1 cellular context compared by ENCODE assay signal in genomic region chr17:80453980-80454556, GRCh38.
TF ChIP-seq lines count a peak whose summit lies in the region.

No MANE protein-coding gene starts in this region.

TF ChIP-seq in HepG2, 621 proteins besides CTCF, POLR2A, EP300 and RAD21 (continued from another document and continues in another):
- TF ChIP-seq, protein P1, sequence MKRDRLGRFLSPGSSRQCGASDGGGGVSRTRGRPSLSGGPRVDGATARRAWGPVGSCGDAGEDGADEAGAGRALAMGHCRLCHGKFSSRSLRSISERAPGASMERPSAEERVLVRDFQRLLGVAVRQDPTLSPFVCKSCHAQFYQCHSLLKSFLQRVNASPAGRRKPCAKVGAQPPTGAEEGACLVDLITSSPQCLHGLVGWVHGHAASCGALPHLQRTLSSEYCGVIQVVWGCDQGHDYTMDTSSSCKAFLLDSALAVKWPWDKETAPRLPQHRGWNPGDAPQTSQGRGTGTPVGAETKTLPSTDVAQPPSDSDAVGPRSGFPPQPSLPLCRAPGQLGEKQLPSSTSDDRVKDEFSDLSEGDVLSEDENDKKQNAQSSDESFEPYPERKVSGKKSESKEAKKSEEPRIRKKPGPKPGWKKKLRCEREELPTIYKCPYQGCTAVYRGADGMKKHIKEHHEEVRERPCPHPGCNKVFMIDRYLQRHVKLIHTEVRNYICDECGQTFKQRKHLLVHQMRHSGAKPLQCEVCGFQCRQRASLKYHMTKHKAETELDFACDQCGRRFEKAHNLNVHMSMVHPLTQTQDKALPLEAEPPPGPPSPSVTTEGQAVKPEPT (CRISPR knock-in tag; IDR thresholded peaks at IDR 0.05; ENCODE audit: low read depth), result peak; percentile 14; the same call in 1 of the 2 replicates
- TF ChIP-seq ZNF703 (CRISPR knock-in tag; IDR thresholded peaks at IDR 0.05; ENCODE audit: borderline replicate concordance) (peak; percentile 92; the same call in 1 of the 2 replicates), MAFG (CRISPR knock-in tag; IDR thresholded peaks at IDR 0.05) (peak; percentile 77; the same call in 1 of the 2 replicates), ZNF121 (CRISPR knock-in tag; IDR thresholded peaks at IDR 0.05) (no peak), RFX3 (CRISPR knock-in tag; IDR thresholded peaks at IDR 0.05) (0 out of 2 replicates have a peak, but pooled peaks have one; percentile 11), NCOA1 (CRISPR knock-in tag; IDR thresholded peaks at IDR 0.05) (peak; percentile 77; the same call in 1 of the 2 replicates), EHMT2 (IDR thresholded peaks at IDR 0.05; ENCODE audit: borderline replicate concordance, low read depth, low read length) (peak; percentile 49; the same call in 1 of the 2 replicates), RBM39 (IDR thresholded peaks at IDR 0.05; ENCODE audit: low read depth, low read length, poor library complexity, severe bottlenecking) (peak; percentile 23), ZNF296 (CRISPR knock-in tag; conservative IDR thresholded peaks at IDR 0.05) (no peak), ZNF572 (CRISPR knock-in tag; IDR thresholded peaks at IDR 0.05) (peak; percentile 27; the same call in 1 of the 2 replicates), ZNF772 (CRISPR knock-in tag; IDR thresholded peaks at IDR 0.05) (peak; percentile 65; the same call in 1 of the 2 replicates), ZFP90 (CRISPR knock-in tag; IDR thresholded peaks at IDR 0.05; ENCODE audit: borderline replicate concordance) (peak; percentile 46; the same call in 1 of the 2 replicates), RXRB (CRISPR knock-in tag; IDR thresholded peaks at IDR 0.05; ENCODE audit: borderline replicate concordance) (peak; percentile 23; the same call in 1 of the 2 replicates), ZNF558 (CRISPR knock-in tag; IDR thresholded peaks at IDR 0.05; ENCODE audit: borderline replicate concordance) (0 out of 2 replicates have a peak, but pooled peaks have one; percentile 46), ZNF30 (CRISPR knock-in tag; IDR thresholded peaks at IDR 0.05) (peak; percentile 97), PTBP1 (IDR thresholded peaks at IDR 0.05; ENCODE audit: low read depth, low read length, poor library complexity, severe bottlenecking) (peak; percentile 26), ZBTB14 (CRISPR knock-in tag; IDR thresholded peaks at IDR 0.05) (0 out of 2 replicates have a peak, but pooled peaks have one; percentile 31), ZNF451 (CRISPR knock-in tag; IDR thresholded peaks at IDR 0.05) (0 out of 2 replicates have a peak, but pooled peaks have one; percentile 9), ZNF746 (CRISPR knock-in tag; IDR thresholded peaks at IDR 0.05) (peak; percentile 70; the same call in 1 of the 2 replicates), NCOA2 (CRISPR knock-in tag; IDR thresholded peaks at IDR 0.05) (0 out of 2 replicates have a peak, but pooled peaks have one; percentile 9), KDM6A (CRISPR knock-in tag; IDR thresholded peaks at IDR 0.05; ENCODE audit: low read depth) (0 out of 2 replicates have a peak, but pooled peaks have one; percentile 10), E2F2 (CRISPR knock-in tag; IDR thresholded peaks at IDR 0.05; ENCODE audit: borderline replicate concordance) (0 out of 2 replicates have a peak, but pooled peaks have one; percentile 48), ZNF432 (CRISPR knock-in tag; IDR thresholded peaks at IDR 0.05; ENCODE audit: borderline replicate concordance) (0 out of 2 replicates have a peak, but pooled peaks have one; percentile 27), NAIF1 (CRISPR knock-in tag; IDR thresholded peaks at IDR 0.05; ENCODE audit: borderline replicate concordance) (no peak), JUNB (CRISPR knock-in tag; IDR thresholded peaks at IDR 0.05; ENCODE audit: borderline replicate concordance) (peak; percentile 27; the same call in 1 of the 2 replicates), SIN3B (IDR thresholded peaks at IDR 0.05; ENCODE audit: low read length) (0 out of 2 replicates have a peak, but pooled peaks have one; percentile 4), RBM22 (optimal IDR thresholded peaks at IDR 0.05; ENCODE audit: low read length) (peak; percentile 77), MYNN (CRISPR knock-in tag; IDR thresholded peaks at IDR 0.05; ENCODE audit: low read depth) (no peak), AHR (CRISPR knock-in tag; IDR thresholded peaks at IDR 0.05) (0 out of 2 replicates have a peak, but pooled peaks have one; percentile 0), ZMYM3 (CRISPR knock-in tag; IDR thresholded peaks at IDR 0.05) (peak; percentile 100), ZBTB7B (CRISPR knock-in tag; IDR thresholded peaks at IDR 0.05) (0 out of 2 replicates have a peak, but pooled peaks have one; percentile 35), ZNF589 (CRISPR knock-in tag; conservative IDR thresholded peaks at IDR 0.05) (peak; percentile 37; the same call in 1 of the 2 replicates), ZSCAN25 (CRISPR knock-in tag; IDR thresholded peaks at IDR 0.05) (no peak), ZNF780A (CRISPR knock-in tag; IDR thresholded peaks at IDR 0.05) (peak; percentile 45; the same call in 1 of the 2 replicates), ZC3H4 (CRISPR knock-in tag; IDR thresholded peaks at IDR 0.05; ENCODE audit: borderline replicate concordance) (peak; percentile 97; the same call in 1 of the 2 replicates), ZNF329 (CRISPR knock-in tag; IDR thresholded peaks at IDR 0.05; ENCODE audit: low read depth) (0 out of 2 replicates have a peak, but pooled peaks have one; percentile 19), ZNF672 (CRISPR knock-in tag; IDR thresholded peaks at IDR 0.05) (0 out of 2 replicates have a peak, but pooled peaks have one; percentile 18)
- TF ChIP-seq, protein P2, sequence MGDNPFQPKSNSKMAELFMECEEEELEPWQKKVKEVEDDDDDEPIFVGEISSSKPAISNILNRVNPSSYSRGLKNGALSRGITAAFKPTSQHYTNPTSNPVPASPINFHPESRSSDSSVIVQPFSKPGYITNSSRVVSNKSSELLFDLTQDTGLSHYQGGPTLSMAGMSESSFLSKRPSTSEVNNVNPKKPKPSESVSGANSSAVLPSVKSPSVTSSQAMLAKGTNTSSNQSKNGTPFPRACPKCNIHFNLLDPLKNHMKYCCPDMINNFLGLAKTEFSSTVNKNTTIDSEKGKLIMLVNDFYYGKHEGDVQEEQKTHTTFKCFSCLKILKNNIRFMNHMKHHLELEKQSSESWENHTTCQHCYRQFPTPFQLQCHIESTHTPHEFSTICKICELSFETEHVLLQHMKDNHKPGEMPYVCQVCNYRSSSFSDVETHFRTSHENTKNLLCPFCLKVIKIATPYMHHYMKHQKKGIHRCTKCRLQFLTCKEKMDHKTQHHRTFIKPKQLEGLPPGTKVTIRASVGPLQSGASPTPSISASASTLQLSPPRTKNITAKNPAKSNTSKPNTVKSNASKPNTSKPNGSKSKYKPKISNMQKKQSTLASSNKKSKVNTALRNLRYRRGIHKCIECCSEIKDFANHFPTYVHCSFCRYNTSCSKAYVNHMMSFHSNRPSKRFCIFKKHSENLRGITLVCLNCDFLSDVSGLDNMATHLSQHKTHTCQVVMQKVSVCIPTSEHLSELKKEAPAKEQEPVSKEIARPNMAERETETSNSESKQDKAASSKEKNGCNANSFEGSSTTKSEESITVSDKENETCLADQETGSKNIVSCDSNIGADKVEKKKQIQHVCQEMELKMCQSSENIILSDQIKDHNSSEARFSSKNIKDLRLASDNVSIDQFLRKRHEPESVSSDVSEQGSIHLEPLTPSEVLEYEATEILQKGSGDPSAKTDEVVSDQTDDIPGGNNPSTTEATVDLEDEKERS (CRISPR knock-in tag; IDR thresholded peaks at IDR 0.05), result peak; percentile 90
- TF ChIP-seq, protein P3, sequence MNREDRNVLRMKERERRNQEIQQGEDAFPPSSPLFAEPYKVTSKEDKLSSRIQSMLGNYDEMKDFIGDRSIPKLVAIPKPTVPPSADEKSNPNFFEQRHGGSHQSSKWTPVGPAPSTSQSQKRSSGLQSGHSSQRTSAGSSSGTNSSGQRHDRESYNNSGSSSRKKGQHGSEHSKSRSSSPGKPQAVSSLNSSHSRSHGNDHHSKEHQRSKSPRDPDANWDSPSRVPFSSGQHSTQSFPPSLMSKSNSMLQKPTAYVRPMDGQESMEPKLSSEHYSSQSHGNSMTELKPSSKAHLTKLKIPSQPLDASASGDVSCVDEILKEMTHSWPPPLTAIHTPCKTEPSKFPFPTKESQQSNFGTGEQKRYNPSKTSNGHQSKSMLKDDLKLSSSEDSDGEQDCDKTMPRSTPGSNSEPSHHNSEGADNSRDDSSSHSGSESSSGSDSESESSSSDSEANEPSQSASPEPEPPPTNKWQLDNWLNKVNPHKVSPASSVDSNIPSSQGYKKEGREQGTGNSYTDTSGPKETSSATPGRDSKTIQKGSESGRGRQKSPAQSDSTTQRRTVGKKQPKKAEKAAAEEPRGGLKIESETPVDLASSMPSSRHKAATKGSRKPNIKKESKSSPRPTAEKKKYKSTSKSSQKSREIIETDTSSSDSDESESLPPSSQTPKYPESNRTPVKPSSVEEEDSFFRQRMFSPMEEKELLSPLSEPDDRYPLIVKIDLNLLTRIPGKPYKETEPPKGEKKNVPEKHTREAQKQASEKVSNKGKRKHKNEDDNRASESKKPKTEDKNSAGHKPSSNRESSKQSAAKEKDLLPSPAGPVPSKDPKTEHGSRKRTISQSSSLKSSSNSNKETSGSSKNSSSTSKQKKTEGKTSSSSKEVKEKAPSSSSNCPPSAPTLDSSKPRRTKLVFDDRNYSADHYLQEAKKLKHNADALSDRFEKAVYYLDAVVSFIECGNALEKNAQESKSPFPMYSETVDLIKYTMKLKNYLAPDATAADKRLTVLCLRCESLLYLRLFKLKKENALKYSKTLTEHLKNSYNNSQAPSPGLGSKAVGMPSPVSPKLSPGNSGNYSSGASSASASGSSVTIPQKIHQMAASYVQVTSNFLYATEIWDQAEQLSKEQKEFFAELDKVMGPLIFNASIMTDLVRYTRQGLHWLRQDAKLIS (CRISPR knock-in tag; IDR thresholded peaks at IDR 0.05), result 0 out of 2 replicates have a peak, but pooled peaks have one; percentile 48
- TF ChIP-seq, protein P4, sequence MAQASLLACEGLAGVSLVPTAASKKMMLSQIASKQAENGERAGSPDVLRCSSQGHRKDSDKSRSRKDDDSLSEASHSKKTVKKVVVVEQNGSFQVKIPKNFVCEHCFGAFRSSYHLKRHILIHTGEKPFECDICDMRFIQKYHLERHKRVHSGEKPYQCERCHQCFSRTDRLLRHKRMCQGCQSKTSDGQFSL (CRISPR knock-in tag; IDR thresholded peaks at IDR 0.05), result 0 out of 2 replicates have a peak, but pooled peaks have one; percentile 5
- TF ChIP-seq, protein P5, sequence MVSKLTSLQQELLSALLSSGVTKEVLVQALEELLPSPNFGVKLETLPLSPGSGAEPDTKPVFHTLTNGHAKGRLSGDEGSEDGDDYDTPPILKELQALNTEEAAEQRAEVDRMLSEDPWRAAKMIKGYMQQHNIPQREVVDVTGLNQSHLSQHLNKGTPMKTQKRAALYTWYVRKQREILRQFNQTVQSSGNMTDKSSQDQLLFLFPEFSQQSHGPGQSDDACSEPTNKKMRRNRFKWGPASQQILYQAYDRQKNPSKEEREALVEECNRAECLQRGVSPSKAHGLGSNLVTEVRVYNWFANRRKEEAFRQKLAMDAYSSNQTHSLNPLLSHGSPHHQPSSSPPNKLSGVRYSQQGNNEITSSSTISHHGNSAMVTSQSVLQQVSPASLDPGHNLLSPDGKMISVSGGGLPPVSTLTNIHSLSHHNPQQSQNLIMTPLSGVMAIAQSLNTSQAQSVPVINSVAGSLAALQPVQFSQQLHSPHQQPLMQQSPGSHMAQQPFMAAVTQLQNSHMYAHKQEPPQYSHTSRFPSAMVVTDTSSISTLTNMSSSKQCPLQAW (CRISPR knock-in tag; IDR thresholded peaks at IDR 0.05), result peak; percentile 4; the same call in 1 of the 2 replicates
- TF ChIP-seq, protein P6, sequence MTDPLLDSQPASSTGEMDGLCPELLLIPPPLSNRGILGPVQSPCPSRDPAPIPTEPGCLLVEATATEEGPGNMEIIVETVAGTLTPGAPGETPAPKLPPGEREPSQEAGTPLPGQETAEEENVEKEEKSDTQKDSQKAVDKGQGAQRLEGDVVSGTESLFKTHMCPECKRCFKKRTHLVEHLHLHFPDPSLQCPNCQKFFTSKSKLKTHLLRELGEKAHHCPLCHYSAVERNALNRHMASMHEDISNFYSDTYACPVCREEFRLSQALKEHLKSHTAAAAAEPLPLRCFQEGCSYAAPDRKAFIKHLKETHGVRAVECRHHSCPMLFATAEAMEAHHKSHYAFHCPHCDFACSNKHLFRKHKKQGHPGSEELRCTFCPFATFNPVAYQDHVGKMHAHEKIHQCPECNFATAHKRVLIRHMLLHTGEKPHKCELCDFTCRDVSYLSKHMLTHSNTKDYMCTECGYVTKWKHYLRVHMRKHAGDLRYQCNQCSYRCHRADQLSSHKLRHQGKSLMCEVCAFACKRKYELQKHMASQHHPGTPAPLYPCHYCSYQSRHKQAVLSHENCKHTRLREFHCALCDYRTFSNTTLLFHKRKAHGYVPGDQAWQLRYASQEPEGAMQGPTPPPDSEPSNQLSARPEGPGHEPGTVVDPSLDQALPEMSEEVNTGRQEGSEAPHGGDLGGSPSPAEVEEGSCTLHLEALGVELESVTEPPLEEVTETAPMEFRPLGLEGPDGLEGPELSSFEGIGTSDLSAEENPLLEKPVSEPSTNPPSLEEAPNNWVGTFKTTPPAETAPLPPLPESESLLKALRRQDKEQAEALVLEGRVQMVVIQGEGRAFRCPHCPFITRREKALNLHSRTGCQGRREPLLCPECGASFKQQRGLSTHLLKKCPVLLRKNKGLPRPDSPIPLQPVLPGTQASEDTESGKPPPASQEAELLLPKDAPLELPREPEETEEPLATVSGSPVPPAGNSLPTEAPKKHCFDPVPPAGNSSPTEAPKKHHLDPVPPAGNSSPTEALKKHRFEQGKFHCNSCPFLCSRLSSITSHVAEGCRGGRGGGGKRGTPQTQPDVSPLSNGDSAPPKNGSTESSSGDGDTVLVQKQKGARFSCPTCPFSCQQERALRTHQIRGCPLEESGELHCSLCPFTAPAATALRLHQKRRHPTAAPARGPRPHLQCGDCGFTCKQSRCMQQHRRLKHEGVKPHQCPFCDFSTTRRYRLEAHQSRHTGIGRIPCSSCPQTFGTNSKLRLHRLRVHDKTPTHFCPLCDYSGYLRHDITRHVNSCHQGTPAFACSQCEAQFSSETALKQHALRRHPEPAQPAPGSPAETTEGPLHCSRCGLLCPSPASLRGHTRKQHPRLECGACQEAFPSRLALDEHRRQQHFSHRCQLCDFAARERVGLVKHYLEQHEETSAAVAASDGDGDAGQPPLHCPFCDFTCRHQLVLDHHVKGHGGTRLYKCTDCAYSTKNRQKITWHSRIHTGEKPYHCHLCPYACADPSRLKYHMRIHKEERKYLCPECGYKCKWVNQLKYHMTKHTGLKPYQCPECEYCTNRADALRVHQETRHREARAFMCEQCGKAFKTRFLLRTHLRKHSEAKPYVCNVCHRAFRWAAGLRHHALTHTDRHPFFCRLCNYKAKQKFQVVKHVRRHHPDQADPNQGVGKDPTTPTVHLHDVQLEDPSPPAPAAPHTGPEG (CRISPR knock-in tag; IDR thresholded peaks at IDR 0.05), result no peak
